ENCODE assay signal across 24 cellular contexts in genomic region chr11:10436733-10437132, GRCh38.
"Had no signal": no experiment of that assay in that cellular context is flagged by ENCODE, and none has a peak within 500 bp of the region (broad histone marks: within the 10 kb centered on the region; RNA-seq: fewer than 3 reads in every experiment).

No MANE protein-coding gene starts in this region.

- DNase-seq: activated CD4-positive, alpha-beta T cell treated with anti-CD3 and anti-CD28 coated beads, Interleukin-2, amount 50 U/mL, for 1 hour; activated CD8-positive, alpha-beta memory T cell treated with anti-CD3 and anti-CD28 coated beads, Interleukin-2, amount 10 ng/mL, durations not matched to agents 7 days and 5 days; activated CD8-positive, alpha-beta T cell treated with anti-CD3 and anti-CD28 coated beads, Interleukin-2, amount 10 ng/mL, durations not matched to agents 7 days and 5 days; activated effector memory CD4-positive, alpha-beta T cell treated with Interleukin-2 at 50 U/mL for 16 hours; activated naive CD4-positive, alpha-beta T cell treated with Interleukin-2 at 50 U/mL for 16 hours; activated T-cell treated with anti-CD3 and anti-CD28 coated beads, Interleukin-2, amount 50 U/mL, for 72 hours; anterior cingulate cortex; effector CD8-positive, alpha-beta T cell; left lung; lower lobe of right lung; mesenchymal stem cell; right lobe of liver; stimulated activated CD4-positive, alpha-beta T cell treated with anti-CD3 and anti-CD28 coated beads, Interleukin-12 subunit alpha, Interleukin-12 subunit beta, amount 100 ng/mL, for 4 hours; stimulated activated naive CD4-positive, alpha-beta T cell; T-helper 2 cell; testis; transverse colon had no signal

- H3K27ac ChIP-seq: epithelial cell of prostate, lower lobe of right lung, right lobe of liver, testis, transverse colon had no signal

- H3K9me3 ChIP-seq: left lung, lower lobe of right lung, right lobe of liver, testis, transverse colon had no signal

- H3K4me3 ChIP-seq: left lung, lower lobe of right lung, right lobe of liver, testis, transverse colon had no signal

- FAIRE-seq: colon, endometrium, frontal cortex, urothelium cell line had no signal

- H3K4me1 ChIP-seq: lower lobe of right lung, right lobe of liver, testis, transverse colon had no signal

- ATAC-seq: activated CD8-positive, alpha-beta memory T cell treated with anti-CD3 and anti-CD28 coated beads, Interleukin-2, amount 10 ng/mL, durations not matched to agents 7 days and 5 days; activated CD8-positive, alpha-beta T cell treated with anti-CD3 and anti-CD28 coated beads, Interleukin-2, amount 10 ng/mL, durations not matched to agents 7 days and 5 days; activated T-cell treated with anti-CD3 and anti-CD28 coated beads, Interleukin-2, amount 50 U/mL, for 72 hours; natural killer cell treated with Interleukin-12 subunit alpha and Interleukin-12 subunit beta and Interleukin-15 and Interleukin-18, amount 100 ng/mL, for 72 hours; WTC11 had no signal

- H3K36me3 ChIP-seq: left lung, lower lobe of right lung, right lobe of liver, transverse colon had no signal

- H3K27me3 ChIP-seq: left lung, right lobe of liver, testis, transverse colon had no signal
